In genomic region chr18:68721681-68722583, GRCh38 we compare ENCODE assay signal across 8 cellular contexts. TPM values are rescaled to one million over a fixed set of nuclear protein-coding genes. Genes with fewer than 3 reads are reported as not detected.
DNase-seq lines count a peak whose midpoint lies in the region; ATAC-seq and TF ChIP-seq lines count a peak whose summit lies in the region.

No MANE protein-coding gene starts in this region.

- peaks cover 4% of the 10 kb centered on the region for H3K36me3 Mint-ChIP-seq in CD4-positive, alpha-beta T cell (ENCODE audit: low read depth)

- H3K4me3 Mint-ChIP-seq in CD4-positive, alpha-beta T cell, result peak overlapping the region; percentile 90

- H3K27ac ChIP-seq in CD4-positive, alpha-beta T cell (ENCODE audit: low read depth, low read length), result peak overlapping the region; percentile 43

- CTCF ChIA-PET in CD4-positive, alpha-beta T cell (lab: Charles Lee), result no interaction called here

- no peak for TF ChIP-seq CTCF in CD4-positive, alpha-beta T cell (IDR thresholded peaks at IDR 0.05)

- DNase-seq in CD4-positive, alpha-beta T cell, result no peak
- DNase-seq in central memory CD4-positive, alpha-beta T cell, result peak; percentile 24
- DNase-seq in sciatic nerve (ENCODE audit: low spot score), result no peak
- DNase-seq in HCEC 1CT, result no peak
- DNase-seq in NK-92 (lab: John Stamatoyannopoulos, UW; ENCODE audit: unreplicated experiment), result no peak
- DNase-seq in germinal center (ENCODE audit: low spot score), result no peak

- ATAC-seq in CD4-positive, alpha-beta T cell (ENCODE audit: poor library complexity), result peak; percentile 70
- ATAC-seq in GM19467 (IDR thresholded peaks at IDR 0.05; ENCODE audit: unreplicated experiment) (peak; percentile 83), HG03558 (IDR thresholded peaks at IDR 0.05; ENCODE audit: extremely low read depth, unreplicated experiment) (peak; percentile 84), sciatic nerve (peak; percentile 52)

- H3K9me3 Mint-ChIP-seq in CD4-positive, alpha-beta T cell, result no peaks in the 10 kb centered on the region

- peaks cover 29% of the 10 kb centered on the region for H3K4me1 Mint-ChIP-seq in CD4-positive, alpha-beta T cell (ENCODE audit: low read depth)

- H3K27me3 ChIP-seq in CD4-positive, alpha-beta T cell (ENCODE audit: control insufficient read depth, insufficient read depth, low read length), result no peaks in the 10 kb centered on the region

- POLR2A ChIA-PET in CD4-positive, alpha-beta T cell (lab: Charles Lee), result interaction anchor here (0.6 to 0.8 kb wide), 2 partner anchors 54 to 1484 kb away, joined by 4 read pairs; partner anchors contain the start of gene RTTN

- no peaks in the 10 kb centered on the region for H3K9me3 ChIP-seq in CD4-positive, alpha-beta T cell (ENCODE audit: control insufficient read depth, low read length)

- intact Hi-C loops in CD4-positive, alpha-beta T cell (cut with DNase I, micrococcal nuclease), result loop anchor here in 1 of 2 experiments (5.0 kb wide), 1 partner anchor 1210 kb away; no protein-coding TSS in a partner anchor
- intact Hi-C loops in sciatic nerve (cut with DNase I), result no loop called here

- H3K27ac Mint-ChIP-seq in CD4-positive, alpha-beta T cell, result peak overlapping the region; percentile 88

- H3K27me3 Mint-ChIP-seq in CD4-positive, alpha-beta T cell, result no peaks in the 10 kb centered on the region

RNA-seq across cellular contexts. Expression of gene TMX3, which starts 7.0 kb away (rescaled TPM):
- total RNA-seq in CD4-positive, alpha-beta T cell, result 10 to 100 TPM; 30.9 to 33.3 TPM
- 59.2 TPM for total RNA-seq in sciatic nerve
